8 cellular contexts compared by ENCODE assay signal in the genomic region with DNA sequence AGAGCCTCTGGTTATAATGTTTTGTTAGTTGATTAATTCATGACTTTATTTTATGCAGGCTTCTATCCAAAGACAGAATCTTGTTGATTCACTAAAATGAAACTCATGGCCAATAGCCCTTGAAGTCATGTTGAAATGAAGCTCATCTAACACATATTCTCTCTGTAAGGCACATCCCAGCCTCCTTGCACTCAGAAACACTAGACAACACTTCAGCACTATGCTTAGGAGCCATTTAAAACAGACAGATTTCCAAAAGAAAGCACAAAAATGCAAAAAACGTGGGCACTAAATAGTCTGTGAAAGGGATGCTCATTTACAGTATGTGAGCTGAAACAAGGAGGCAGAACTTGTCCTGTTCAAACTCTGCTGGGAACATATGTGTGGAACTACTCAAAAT.
"Had no signal": no experiment of that assay in that cellular context is flagged by ENCODE, and none has a peak within 500 bp of the region (broad histone marks: within the 10 kb centered on the region; RNA-seq: fewer than 3 reads in every experiment).

No MANE protein-coding gene starts in this region.

- H3K36me3 ChIP-seq: HAP-1 had no signal

- H3K27ac ChIP-seq: GM23248 had no signal

- H3K4me1 ChIP-seq: HAP-1 had no signal

- DNase-seq: GM23248, GOT3, H7, H9, HCEC 1CT, HFFc6 had no signal

- H3K4me3 ChIP-seq: GM23248, GM23338, HAP-1 had no signal
